Comparison of ENCODE assay signal across 12 cellular contexts in genomic region chr16:11136600-11136999, GRCh38.
A peak's percentile ranks its signal among the peaks of the same experiment; 100 is the strongest.
DNase-seq lines count a peak whose midpoint lies in the region; ATAC-seq and TF ChIP-seq lines count a peak whose summit lies in the region.
"Had no signal": no experiment of that assay in that cellular context is flagged by ENCODE, and none has a peak within 500 bp of the region (broad histone marks: within the 10 kb centered on the region; RNA-seq: fewer than 3 reads in every experiment).

No MANE protein-coding gene starts in this region.

- H3K9me3 ChIP-seq in SK-N-SH: no peaks in the 10 kb centered on the region
- H3K9me3 ChIP-seq in heart left ventricle: no peaks in the 10 kb centered on the region
- H3K9me3 ChIP-seq in T-helper 17 cell (ENCODE audit: control insufficient read depth, low read length, poor library complexity, severe bottlenecking): no peaks in the 10 kb centered on the region

- no peak overlapping the region for H3K4me3 Mint-ChIP-seq in T-helper 17 cell

- peaks cover 29 to 62% of the 10 kb centered on the region in 2 experiments for H3K4me1 ChIP-seq in SK-N-SH (ENCODE audit: control insufficient read depth in 1 of 2, insufficient read depth in 2 of 2, low read depth in 1 of 2, low read length in 1 of 2)
- H3K4me1 ChIP-seq in heart left ventricle: peaks cover 0 to 86% (median 63%) of the 10 kb centered on the region in 12 donors

- H3K9ac ChIP-seq in SK-N-SH: peak overlapping the region; percentile 4; the same call in 1 of the 2 replicates

- H3F3A ChIP-seq in SK-N-SH (replicated peaks; ENCODE audit: insufficient read depth): peaks cover 19% of the 10 kb centered on the region

- no peaks in the 10 kb centered on the region for H3K27me3 ChIP-seq in SK-N-SH (ENCODE audit: insufficient read depth)
- H3K27me3 ChIP-seq in heart left ventricle: no peaks in the 10 kb centered on the region
- H3K27me3 ChIP-seq: dorsolateral prefrontal cortex had no signal

- intact Hi-C loops in heart left ventricle (cut with DNase I): loop anchor here in 1 of 10 donors (10.0 kb wide), 1 partner anchor 118 kb away; the partner anchor contains the start of gene SOCS1

- TF ChIP-seq EP300 in SK-N-SH (IDR thresholded peaks at IDR 0.05; ENCODE audit: borderline replicate concordance in 1 of 2, low read depth in 1 of 2, low read length in 1 of 2): peak; percentile 40 to 53; a peak in 3 of 4 replicates

- peak overlapping the region; percentile 56; the same call in 1 of the 2 replicates for H3K4me2 ChIP-seq in SK-N-SH

- peak overlapping the region; percentile 56 to 61 for H3K27ac ChIP-seq in SK-N-SH (ENCODE audit: low read depth in 2 of 2, low read length in 1 of 2)
- H3K27ac ChIP-seq in heart left ventricle: peak overlapping the region in 10 of 12 donors; percentile 6 to 83 (median 62)
- H3K27ac ChIP-seq: C4-2B, dorsolateral prefrontal cortex had no signal

- POLR2A ChIA-PET in SK-N-SH (lab: Yijun Ruan, JAX): interaction anchor here (1.0 kb wide), 1 partner anchor 160 kb away, joined by 3 read pairs; no protein-coding TSS in a partner anchor

- H3K27me3 Mint-ChIP-seq in T-helper 17 cell: no peaks in the 10 kb centered on the region

- in situ Hi-C loops in KBM-7 (cut with MboI; ENCODE audit: low pct_unique_long_range_greater_than_20kb, low sequenced_read_pairs): no loop called here

- H3K4me3 ChIP-seq in SK-N-SH (ENCODE audit: low read depth in 2 of 2, low read length in 1 of 2) (no peak overlapping the region), heart left ventricle (no peak overlapping the region)
- H3K4me3 ChIP-seq: dorsolateral prefrontal cortex had no signal

- TF ChIP-seq CTCF in SK-N-SH (IDR thresholded peaks at IDR 0.05) (no peak), heart left ventricle (IDR thresholded peaks at IDR 0.05) (no peak)

- ATAC-seq in heart left ventricle: peak; percentile 67 to 77 (median 75)
- ATAC-seq in T-helper 17 cell: no peak
- ATAC-seq in GM19023 (IDR thresholded peaks at IDR 0.05; ENCODE audit: unreplicated experiment): no peak

- H3K36me3 Mint-ChIP-seq in T-helper 17 cell (ENCODE audit: low read depth): peaks cover 6% of the 10 kb centered on the region

- no peak overlapping the region for H3K27ac Mint-ChIP-seq in T-helper 17 cell

- no peaks in the 10 kb centered on the region for H3K79me2 ChIP-seq in SK-N-SH (ENCODE audit: insufficient read depth)

- CTCF ChIA-PET in SK-N-SH (lab: Yijun Ruan, JAX): interaction anchor here (0.5 to 1.5 kb wide), 2 partner anchors 121 to 833 kb away, joined by 3 read pairs; no protein-coding TSS in a partner anchor

- H3K9me2 ChIP-seq in SK-N-SH: no peaks in the 10 kb centered on the region

- peaks cover 0 to 2% of the 10 kb centered on the region in 2 experiments for H3K36me3 ChIP-seq in SK-N-SH (replicated peaks in 1 of 2; ENCODE audit: control insufficient read depth in 1 of 2, insufficient read depth in 2 of 2, low read length in 1 of 2)
- H3K36me3 ChIP-seq in heart left ventricle: no peaks in the 10 kb centered on the region

- peaks cover 35% of the 10 kb centered on the region for H3K4me1 Mint-ChIP-seq in T-helper 17 cell

- no peak for TF ChIP-seq RAD21 in SK-N-SH (IDR thresholded peaks at IDR 0.05; ENCODE audit: low read length)

- 51% methylated on average over 7 of the region's 7 CpGs for WGBS in SK-N-SH (ENCODE audit: low lambda C conversion rate)
- WGBS in heart left ventricle, 4 donors: 29 to 60% (median 47%) methylated on average over 6 to 7 of the region's 7 CpGs

- no peak overlapping the region for H2AFZ ChIP-seq in SK-N-SH (ENCODE audit: low read depth)

- H4K20me1 ChIP-seq in SK-N-SH (ENCODE audit: insufficient read depth): no peaks in the 10 kb centered on the region

- DNase-seq in AG08395 (ENCODE audit: low spot score): peak; percentile 58
- peak; percentile 36 for DNase-seq in KBM-7
- peak; percentile 89 for DNase-seq in SK-N-SH
- peak; percentile 61 to 89 (median 78) for DNase-seq in heart left ventricle
- no peak for DNase-seq in mucosa of gallbladder (ENCODE audit: low spot score)
- no peak for DNase-seq in T-helper 17 cell
- DNase-seq in activated CD4-positive, alpha-beta T cell treated with anti-CD3 and anti-CD28 coated beads, Interleukin-2, amount 50 U/mL, for 4 hours: no peak
- DNase-seq: activated CD8-positive, alpha-beta memory T cell treated with anti-CD3 and anti-CD28 coated beads, Interleukin-2, amount 50 U/mL, for 4 hours; dorsolateral prefrontal cortex; SHP77 treated with DMSO at 0.1 percent for 48 hours had no signal

- TF ChIP-seq POLR2A in heart left ventricle (IDR thresholded peaks at IDR 0.05): no peak

TF ChIP-seq in SK-N-SH, 30 proteins besides CTCF, POLR2A, EP300 and RAD21:
- TF ChIP-seq TCF12 (IDR thresholded peaks at IDR 0.05): peak; percentile 64
- 0 out of 2 replicates have a peak, but pooled peaks have one; percentile 13 for TF ChIP-seq TEAD4 (IDR thresholded peaks at IDR 0.05; ENCODE audit: borderline replicate concordance, insufficient read depth)
- peak; percentile 62; the same call in 1 of the 2 replicates for TF ChIP-seq RCOR1 (IDR thresholded peaks at IDR 0.05; ENCODE audit: low read length)
- no peak for TF ChIP-seq USF2 (IDR thresholded peaks at IDR 0.05; ENCODE audit: borderline replicate concordance, low read depth, low read length)
- no peak for TF ChIP-seq TAF1 (IDR thresholded peaks at IDR 0.05; ENCODE audit: borderline replicate concordance, low read depth, low read length)
- TF ChIP-seq FOXJ3 (CRISPR knock-in tag; IDR thresholded peaks at IDR 0.05): peak; percentile 69; the same call in 1 of the 2 replicates
- peak; percentile 73 for TF ChIP-seq GATA2 (CRISPR knock-in tag; IDR thresholded peaks at IDR 0.05)
- TF ChIP-seq NFIC (IDR thresholded peaks at IDR 0.05; ENCODE audit: borderline replicate concordance): peak; percentile 91
TF ChIP-seq in SK-N-SH: peak in this region for 6.

Comparison
In these comparisons a context has a peak if more than half of its experiments do, and no peak if none do; other contexts are left out.
1. DNase-seq: peak in AG08395 (single experiment), KBM-7 (single experiment), SK-N-SH (single experiment) and heart left ventricle (5 of 5); none in mucosa of gallbladder (single experiment), T-helper 17 cell (0 of 3) and activated CD4-positive, alpha-beta T cell treated with anti-CD3 and anti-CD28 coated beads, Interleukin-2, amount 50 U/mL, for 4 hours (0 of 2).
2. ATAC-seq: peak in heart left ventricle (4 of 4); none in T-helper 17 cell (single experiment) and GM19023 (single experiment).